8 cellular contexts compared by ENCODE assay signal in the genomic region with DNA sequence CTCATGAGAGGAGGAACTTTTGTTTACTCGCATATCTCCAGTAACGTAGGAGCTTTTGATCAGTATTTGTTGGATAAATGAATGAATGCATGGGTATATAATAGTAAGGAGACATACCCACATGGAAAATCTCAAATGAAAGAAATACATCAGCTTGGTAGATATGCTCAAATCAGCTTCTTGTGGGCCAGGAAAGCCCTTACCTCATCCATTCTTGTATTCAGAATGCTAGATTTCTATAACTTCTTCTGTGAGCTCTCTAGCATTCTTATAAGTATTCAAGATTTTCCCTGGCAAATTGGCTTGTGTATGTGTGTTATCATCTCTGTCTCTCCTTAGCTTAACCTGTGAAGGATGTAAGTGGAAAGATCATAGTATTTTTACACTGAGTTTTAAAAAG.
A peak's percentile ranks its signal among the peaks of the same experiment; 100 is the strongest.
DNase-seq lines count a peak whose midpoint lies in the region; ATAC-seq and TF ChIP-seq lines count a peak whose summit lies in the region.

No MANE protein-coding gene starts in this region.

- H3K36me3 ChIP-seq in NT2/D1 (ENCODE audit: insufficient read depth, insufficient read length, low read length) (peaks cover 5% of the 10 kb centered on the region), neural progenitor cell (no peaks in the 10 kb centered on the region), adrenal gland (replicated peaks in 1 of 2) (no peaks in the 10 kb centered on the region)

- WGBS in adrenal gland, 4 donors: 69 to 75% (median 72%) methylated on average over 2 of the region's 2 CpGs

- DNase-seq in GM12865 (ENCODE audit: low read depth) (no peak), NT2/D1 (ENCODE audit: low read depth, low spot score) (no peak), neural progenitor cell (ENCODE audit: low spot score) (no peak), adrenal gland (no peak)
- no peak for DNase-seq in central memory CD8-positive, alpha-beta T cell (ENCODE audit: low spot score in 2 of 2)

- H3K27ac ChIP-seq in neural progenitor cell: peak overlapping the region; percentile 47
- no peak overlapping the region for H3K27ac ChIP-seq in adrenal gland

- H3K9ac ChIP-seq in NT2/D1 (ENCODE audit: insufficient read length, low read depth): peak overlapping the region; percentile 97
- H3K9ac ChIP-seq in neural progenitor cell: peak overlapping the region; percentile 57

- no peak overlapping the region for H3K27ac Mint-ChIP-seq in central memory CD8-positive, alpha-beta T cell (ENCODE audit: low read depth)
- peak overlapping the region; percentile 86 for H3K27ac Mint-ChIP-seq in neural progenitor cell

- ATAC-seq in central memory CD8-positive, alpha-beta T cell (replicated peaks; ENCODE audit: extremely low read depth, poor library complexity, severe bottlenecking): no peak
- ATAC-seq in GM21381 (IDR thresholded peaks at IDR 0.05; ENCODE audit: unreplicated experiment): no peak
- no peak for ATAC-seq in GM18858 (IDR thresholded peaks at IDR 0.05; ENCODE audit: unreplicated experiment)
- no peak for ATAC-seq in esophagus mucosa

- no peak overlapping the region for H2AFZ ChIP-seq in neural progenitor cell (replicated peaks)

- H3K9me3 ChIP-seq in NT2/D1 (ENCODE audit: insufficient read depth, low read length) (no peaks in the 10 kb centered on the region), neural progenitor cell (ENCODE audit: low read depth) (no peaks in the 10 kb centered on the region), adrenal gland (replicated peaks in 1 of 3) (no peaks in the 10 kb centered on the region)

- TF ChIP-seq CTCF in GM12865 (IDR thresholded peaks at IDR 0.05; ENCODE audit: insufficient read depth, low read depth, low read length, missing control alignments): no peak
- no peak for TF ChIP-seq CTCF in neural progenitor cell (IDR thresholded peaks at IDR 0.05)
- TF ChIP-seq CTCF in adrenal gland (IDR thresholded peaks at IDR 0.05): no peak

- H3K27me3 ChIP-seq in NT2/D1 (ENCODE audit: insufficient read depth, insufficient read length): no peaks in the 10 kb centered on the region
- no peaks in the 10 kb centered on the region for H3K27me3 ChIP-seq in neural progenitor cell
- H3K27me3 ChIP-seq in adrenal gland: no peaks in the 10 kb centered on the region

- H3F3A ChIP-seq in neural progenitor cell (ENCODE audit: low read depth): peaks cover 89% of the 10 kb centered on the region

- peaks cover 32% of the 10 kb centered on the region for H3K79me2 ChIP-seq in neural progenitor cell (ENCODE audit: low read depth)

- H3K4me1 ChIP-seq in NT2/D1 (ENCODE audit: insufficient read depth, insufficient read length): no peaks in the 10 kb centered on the region
- peaks cover 41% of the 10 kb centered on the region for H3K4me1 ChIP-seq in neural progenitor cell
- peaks cover 6 to 28% of the 10 kb centered on the region in 2 donors for H3K4me1 ChIP-seq in adrenal gland (replicated peaks in 1 of 2)

- H3K4me1 Mint-ChIP-seq in central memory CD8-positive, alpha-beta T cell: peaks cover 47% of the 10 kb centered on the region
- peaks cover 52% of the 10 kb centered on the region for H3K4me1 Mint-ChIP-seq in neural progenitor cell

- peaks cover 42% of the 10 kb centered on the region for H3K36me3 Mint-ChIP-seq in central memory CD8-positive, alpha-beta T cell (ENCODE audit: insufficient read depth)
- no peaks in the 10 kb centered on the region for H3K36me3 Mint-ChIP-seq in neural progenitor cell

- H3K27me3 Mint-ChIP-seq in central memory CD8-positive, alpha-beta T cell: no peaks in the 10 kb centered on the region
- H3K27me3 Mint-ChIP-seq in neural progenitor cell (ENCODE audit: insufficient read depth, low read depth): peaks cover 2% of the 10 kb centered on the region

- H3K4me2 ChIP-seq in neural progenitor cell: peak overlapping the region; percentile 84

- peak overlapping the region; percentile 86 for H3K4me3 Mint-ChIP-seq in central memory CD8-positive, alpha-beta T cell
- peak overlapping the region; percentile 96 for H3K4me3 Mint-ChIP-seq in neural progenitor cell

- peak overlapping the region; percentile 53 for H3K4me3 ChIP-seq in GM12865 (ENCODE audit: low read depth, low read length)
- H3K4me3 ChIP-seq in NT2/D1 (ENCODE audit: insufficient read length, low read depth): peak overlapping the region; percentile 90
- H3K4me3 ChIP-seq in neural progenitor cell: peak overlapping the region; percentile 68
- H3K4me3 ChIP-seq in adrenal gland: no peak overlapping the region

- TF ChIP-seq POLR2A in adrenal gland (IDR thresholded peaks at IDR 0.05): peak in 1 of 2 donors; percentile 8

- H4K20me1 ChIP-seq in neural progenitor cell (ENCODE audit: low read depth): peaks cover 6% of the 10 kb centered on the region

- no peaks in the 10 kb centered on the region for H3K9me3 Mint-ChIP-seq in central memory CD8-positive, alpha-beta T cell
- no peaks in the 10 kb centered on the region for H3K9me3 Mint-ChIP-seq in neural progenitor cell

- intact Hi-C loops in adrenal gland (cut with DNase I): no loop called here

Comparison
In these comparisons a context has a peak if more than half of its experiments do, and no peak if none do; other contexts are left out.
1. H3K4me3 ChIP-seq: peak in GM12865 (single experiment), NT2/D1 (single experiment) and neural progenitor cell (single experiment); none in adrenal gland (0 of 4).